14 cellular contexts compared by ENCODE assay signal in genomic region chr10:123891147-123892011, GRCh38. TPM values are rescaled to one million over a fixed set of nuclear protein-coding genes. Genes with fewer than 3 reads are reported as not detected.
DNase-seq lines count a peak whose midpoint lies in the region; FAIRE-seq and TF ChIP-seq lines count a peak whose summit lies in the region.
"Had no signal": no experiment of that assay in that cellular context is flagged by ENCODE, and none has a peak within 500 bp of the region (broad histone marks: within the 10 kb centered on the region; RNA-seq: fewer than 3 reads in every experiment).

TSS of gene CPXM2 (minus strand) at chr10:123891807. CDS start at chr10:123891659, 148 bp downstream.

- POLR2A ChIA-PET in CD8-positive, alpha-beta memory T cell (lab: Charles Lee) = no interaction called here

- no peaks in the 10 kb centered on the region for H3K79me2 ChIP-seq in astrocyte (ENCODE audit: insufficient read depth, low read length)

- H3K9ac ChIP-seq in astrocyte (ENCODE audit: low read length) = no peak within 1 kb of the TSS
- H3K9ac ChIP-seq in iPS-20b (ENCODE audit: low read depth, low read length) = peak within 1 kb of the TSS; percentile 46; the same call in 1 of the 2 replicates
- peak within 1 kb of the TSS; percentile 64 for H3K9ac ChIP-seq in rectal smooth muscle tissue (ENCODE audit: low read length)
- H3K9ac ChIP-seq: BLaER1 treated with 17β-estradiol and CSF1 and Interleukin-3, amounts not matched to agents 10 nM and 100 nM had no signal

- H3K27ac Mint-ChIP-seq in astrocyte (ENCODE audit: unreplicated experiment) = no peak within 1 kb of the TSS
- H3K27ac Mint-ChIP-seq in CD8-positive, alpha-beta memory T cell = no peak within 1 kb of the TSS
- H3K27ac Mint-ChIP-seq: activated naive CD4-positive, alpha-beta T cell treated with anti-CD3 and anti-CD28 coated beads, Interleukin-2, amount 10 ng/mL, durations not matched to agents 7 days and 5 days; effector memory CD8-positive, alpha-beta T cell had no signal

- CTCF ChIA-PET in CD8-positive, alpha-beta memory T cell (lab: Charles Lee) = interaction anchor here (1.0 kb wide), 1 partner anchor 9 kb away, joined by 3 read pairs; no protein-coding TSS in a partner anchor

- H3K4me1 Mint-ChIP-seq in astrocyte (ENCODE audit: low read depth, unreplicated experiment) = peaks cover 2% of the 10 kb centered on the region
- H3K4me1 Mint-ChIP-seq in CD8-positive, alpha-beta memory T cell = no peaks in the 10 kb centered on the region
- H3K4me1 Mint-ChIP-seq: activated naive CD4-positive, alpha-beta T cell treated with anti-CD3 and anti-CD28 coated beads, Interleukin-2, amount 10 ng/mL, durations not matched to agents 7 days and 5 days had no signal

- no peak for FAIRE-seq in astrocyte (lab: Jason Lieb, UNC)

- H3K4me3 ChIP-seq in astrocyte (ENCODE audit: insufficient read depth, low read depth, low read length) (no peak within 1 kb of the TSS), iPS-20b (ENCODE audit: low read length) (peak within 1 kb of the TSS; percentile 65), rectal smooth muscle tissue (ENCODE audit: low read length) (peak within 1 kb of the TSS; percentile 68)
- no peak within 1 kb of the TSS for H3K4me3 ChIP-seq in CD8-positive, alpha-beta memory T cell (ENCODE audit: low read length)
- H3K4me3 ChIP-seq: BLaER1 treated with 17β-estradiol and CSF1 and Interleukin-3, amounts not matched to agents 10 nM and 100 nM had no signal

- no peaks in the 10 kb centered on the region for H4K20me1 ChIP-seq in astrocyte (ENCODE audit: insufficient read depth, low read length)
- H4K20me1 ChIP-seq: BLaER1 treated with 17β-estradiol and CSF1 and Interleukin-3, amounts not matched to agents 10 nM and 100 nM had no signal

- H3K4me1 ChIP-seq in astrocyte (ENCODE audit: insufficient read depth, low read length) (no peaks in the 10 kb centered on the region), iPS-20b (ENCODE audit: insufficient read depth, low read length) (peaks cover 10% of the 10 kb centered on the region), rectal smooth muscle tissue (ENCODE audit: control insufficient read depth, insufficient read depth, low read length) (peaks cover 23% of the 10 kb centered on the region)
- no peaks in the 10 kb centered on the region for H3K4me1 ChIP-seq in CD8-positive, alpha-beta memory T cell (ENCODE audit: insufficient read depth, low read length)

- H3K9me3 Mint-ChIP-seq in astrocyte (ENCODE audit: unreplicated experiment) = peaks cover 2% of the 10 kb centered on the region
- H3K9me3 Mint-ChIP-seq in CD8-positive, alpha-beta memory T cell = peaks cover 0 to 2% (median 0%) of the 10 kb centered on the region in 5 donors
- H3K9me3 Mint-ChIP-seq: activated naive CD4-positive, alpha-beta T cell treated with anti-CD3 and anti-CD28 coated beads, Interleukin-2, amount 10 ng/mL, durations not matched to agents 7 days and 5 days; effector memory CD8-positive, alpha-beta T cell had no signal

- H3K36me3 ChIP-seq in astrocyte (ENCODE audit: insufficient read depth, low read length) (no peaks in the 10 kb centered on the region), iPS-20b (ENCODE audit: insufficient read depth, low read depth, low read length) (no peaks in the 10 kb centered on the region), rectal smooth muscle tissue (ENCODE audit: control insufficient read depth, insufficient read depth, low read length) (no peaks in the 10 kb centered on the region)
- no peaks in the 10 kb centered on the region for H3K36me3 ChIP-seq in CD8-positive, alpha-beta memory T cell (ENCODE audit: insufficient read depth, low read length)
- H3K36me3 ChIP-seq: BLaER1 treated with 17β-estradiol and CSF1 and Interleukin-3, amounts not matched to agents 10 nM and 100 nM; WERI-Rb-1 had no signal

- peaks cover 51% of the 10 kb centered on the region for H3K27me3 Mint-ChIP-seq in astrocyte (ENCODE audit: low read depth, unreplicated experiment)
- peaks cover 14 to 26% of the 10 kb centered on the region in 2 donors for H3K27me3 Mint-ChIP-seq in CD8-positive, alpha-beta memory T cell

- no peak within 1 kb of the TSS for H2AFZ ChIP-seq in astrocyte (ENCODE audit: low read depth, low read length)

- no peak for TF ChIP-seq CTCF in astrocyte (IDR thresholded peaks at IDR 0.05; ENCODE audit: insufficient read depth, low read depth, low read length)

- no peaks in the 10 kb centered on the region for H3K9me3 ChIP-seq in astrocyte (ENCODE audit: insufficient read depth, low read depth, low read length)
- no peaks in the 10 kb centered on the region for H3K9me3 ChIP-seq in iPS-20b (ENCODE audit: insufficient read depth, low read depth, low read length)
- no peaks in the 10 kb centered on the region for H3K9me3 ChIP-seq in CD8-positive, alpha-beta memory T cell (ENCODE audit: low read length)
- H3K9me3 ChIP-seq: BLaER1 treated with 17β-estradiol and CSF1 and Interleukin-3, amounts not matched to agents 10 nM and 100 nM had no signal

- H3K36me3 Mint-ChIP-seq in astrocyte (ENCODE audit: low read depth, unreplicated experiment) = no peaks in the 10 kb centered on the region
- H3K36me3 Mint-ChIP-seq in CD8-positive, alpha-beta memory T cell = no peaks in the 10 kb centered on the region
- H3K36me3 Mint-ChIP-seq: activated naive CD4-positive, alpha-beta T cell treated with anti-CD3 and anti-CD28 coated beads, Interleukin-2, amount 10 ng/mL, durations not matched to agents 7 days and 5 days had no signal

- H3K4me2 ChIP-seq in astrocyte (ENCODE audit: low read length) = no peak within 1 kb of the TSS
- H3K4me2 ChIP-seq: BLaER1 treated with 17β-estradiol and CSF1 and Interleukin-3, amounts not matched to agents 10 nM and 100 nM had no signal

- peak within 1 kb of the TSS; percentile 76 for H3K4me3 Mint-ChIP-seq in astrocyte (ENCODE audit: unreplicated experiment)
- no peak within 1 kb of the TSS for H3K4me3 Mint-ChIP-seq in CD8-positive, alpha-beta memory T cell
- H3K4me3 Mint-ChIP-seq: activated naive CD4-positive, alpha-beta T cell treated with anti-CD3 and anti-CD28 coated beads, Interleukin-2, amount 10 ng/mL, durations not matched to agents 7 days and 5 days; effector memory CD8-positive, alpha-beta T cell had no signal

- DNase-seq in AG08395 (ENCODE audit: low spot score) = peak; percentile 41
- no peak for DNase-seq in astrocyte (ENCODE audit: low read depth)
- no peak for DNase-seq in stimulated activated CD8-positive, alpha-beta memory T cell treated with anti-CD3 and anti-CD28 coated beads, Interleukin-4, amount 100 ng/mL, for 48 hours
- DNase-seq in SKM-1 (lab: John Stamatoyannopoulos, UW; ENCODE audit: unreplicated experiment) = no peak
- no peak for DNase-seq in CD8-positive, alpha-beta memory T cell
- DNase-seq in activated T-cell treated with anti-CD3 and anti-CD28 coated beads, Interleukin-2, amount 50 U/mL, for 1 hour = no peak
- DNase-seq: activated naive CD4-positive, alpha-beta T cell treated with anti-CD3 and anti-CD28 coated beads, Interleukin-2, amount 10 ng/mL, durations not matched to agents 7 days and 5 days; effector memory CD8-positive, alpha-beta T cell; IMR-90; stimulated activated CD4-positive, alpha-beta T cell treated with anti-CD3 and anti-CD28 coated beads, Interleukin-1b, Interleukin-23, amount 100 ng/mL, for 48 hours; WERI-Rb-1 had no signal

- H3K27me3 ChIP-seq in astrocyte (ENCODE audit: insufficient read depth, low read length) = peaks cover 2% of the 10 kb centered on the region
- peaks cover 48% of the 10 kb centered on the region for H3K27me3 ChIP-seq in iPS-20b (ENCODE audit: insufficient read depth, low read length)
- no peaks in the 10 kb centered on the region for H3K27me3 ChIP-seq in rectal smooth muscle tissue (ENCODE audit: control insufficient read depth, insufficient read depth, low read length)
- H3K27me3 ChIP-seq in CD8-positive, alpha-beta memory T cell (ENCODE audit: insufficient read depth, low read length, poor library complexity, severe bottlenecking) = no peaks in the 10 kb centered on the region
- H3K27me3 ChIP-seq: BLaER1 treated with 17β-estradiol and CSF1 and Interleukin-3, amounts not matched to agents 10 nM and 100 nM had no signal

- H3K27ac ChIP-seq in astrocyte (ENCODE audit: low read depth, low read length) (no peak within 1 kb of the TSS), iPS-20b (ENCODE audit: low read length) (no peak within 1 kb of the TSS), rectal smooth muscle tissue (ENCODE audit: low read depth, low read length) (peak within 1 kb of the TSS; percentile 95)
- H3K27ac ChIP-seq in CD8-positive, alpha-beta memory T cell (ENCODE audit: low read depth, low read length) = no peak within 1 kb of the TSS
- H3K27ac ChIP-seq: BLaER1 treated with 17β-estradiol and CSF1 and Interleukin-3, amounts not matched to agents 10 nM and 100 nM; WERI-Rb-1 had no signal

RNA-seq across cellular contexts. Expression of gene CPXM2, which starts in this region (rescaled TPM):
- total RNA-seq in astrocyte = 5.2 and 5.5 TPM in 2 replicates
- not detected for total RNA-seq in CD8-positive, alpha-beta memory T cell
- not detected for polyA plus RNA-seq in CD8-positive, alpha-beta memory T cell
- total RNA-seq: IMR-90 had no signal
- polyA plus RNA-seq: IMR-90 had no signal

Comparison
In these comparisons a context has a peak if more than half of its experiments do, and no peak if none do; other contexts are left out.
1. H3K4me3 ChIP-seq: peak in iPS-20b (single experiment) and rectal smooth muscle tissue (single experiment); none in astrocyte (single experiment) and CD8-positive, alpha-beta memory T cell (single experiment).